ENCODE assay signal across 1 cellular context in genomic region chr20:18137412-18138265, GRCh38.
A peak's percentile ranks its signal among the peaks of the same experiment; 100 is the strongest.
TF ChIP-seq lines count a peak whose summit lies in the region.

TSS of gene KAT14 (plus strand) at chr20:18137863. CDS start at chr20:18142661, 4,798 bp downstream.
TSS of gene PET117 (plus strand) at chr20:18137863. CDS start at chr20:18137956, 93 bp downstream.

TF ChIP-seq in HepG2, 621 proteins besides CTCF, POLR2A, EP300 and RAD21 (continued from another document and continues in another):
- TF ChIP-seq ZNF646 (CRISPR knock-in tag; IDR thresholded peaks at IDR 0.05) (0 out of 2 replicates have a peak, but pooled peaks have one; percentile 53), UBTF (CRISPR knock-in tag; IDR thresholded peaks at IDR 0.05) (peak; percentile 98), ZNF577 (CRISPR knock-in tag; IDR thresholded peaks at IDR 0.05; ENCODE audit: borderline replicate concordance, low read depth) (0 out of 2 replicates have a peak, but pooled peaks have one; percentile 91), IRF1 (CRISPR knock-in tag; IDR thresholded peaks at IDR 0.05; ENCODE audit: low read depth) (peak; percentile 79; the same call in 1 of the 2 replicates), HOXA3 (CRISPR knock-in tag; IDR thresholded peaks at IDR 0.05) (peak; percentile 98), ZHX1 (CRISPR knock-in tag; IDR thresholded peaks at IDR 0.05; ENCODE audit: low read depth) (peak; percentile 86; the same call in 1 of the 2 replicates), ZNF75D (CRISPR knock-in tag; IDR thresholded peaks at IDR 0.05; ENCODE audit: borderline replicate concordance) (peak; percentile 95; the same call in 1 of the 2 replicates), NR1H2 (CRISPR knock-in tag; IDR thresholded peaks at IDR 0.05; ENCODE audit: borderline replicate concordance, low read depth) (peak; percentile 81; the same call in 1 of the 2 replicates), MIXL1 (CRISPR knock-in tag; IDR thresholded peaks at IDR 0.05) (peak; percentile 62; the same call in 1 of the 2 replicates), ZFX (CRISPR knock-in tag; IDR thresholded peaks at IDR 0.05; ENCODE audit: low read depth) (peak; percentile 99), ZNF160 (CRISPR knock-in tag; IDR thresholded peaks at IDR 0.05) (peak; percentile 98), SIN3B (IDR thresholded peaks at IDR 0.05; ENCODE audit: low read length) (peak; percentile 51; the same call in 1 of the 2 replicates), REXO4 (CRISPR knock-in tag; IDR thresholded peaks at IDR 0.05; ENCODE audit: borderline replicate concordance) (peak; percentile 70), ZNF253 (CRISPR knock-in tag; IDR thresholded peaks at IDR 0.05; ENCODE audit: borderline replicate concordance) (0 out of 2 replicates have a peak, but pooled peaks have one; percentile 23), ZBTB44 (CRISPR knock-in tag; IDR thresholded peaks at IDR 0.05) (peak; percentile 95; the same call in 1 of the 2 replicates), SAP130 (CRISPR knock-in tag; IDR thresholded peaks at IDR 0.05; ENCODE audit: low read depth) (peak; percentile 97), SCMH1 (CRISPR knock-in tag; IDR thresholded peaks at IDR 0.05; ENCODE audit: borderline replicate concordance) (no peak), TAF15 (IDR thresholded peaks at IDR 0.05; ENCODE audit: low read depth, low read length, poor library complexity, severe bottlenecking) (peak; percentile 53), STAT6 (CRISPR knock-in tag; IDR thresholded peaks at IDR 0.05; ENCODE audit: borderline replicate concordance) (peak; percentile 61; the same call in 1 of the 2 replicates), REL (CRISPR knock-in tag; conservative IDR thresholded peaks at IDR 0.05) (peak; percentile 87; the same call in 1 of the 2 replicates), ZFP36L1 (CRISPR knock-in tag; IDR thresholded peaks at IDR 0.05) (no peak; the same call in 1 of the 2 replicates), ZC3H4 (CRISPR knock-in tag; IDR thresholded peaks at IDR 0.05; ENCODE audit: borderline replicate concordance) (peak; percentile 36; the same call in 1 of the 2 replicates), DNMT3B (CRISPR knock-in tag; conservative IDR thresholded peaks at IDR 0.05) (no peak; the same call in 1 of the 2 replicates), ZKSCAN5 (CRISPR knock-in tag; IDR thresholded peaks at IDR 0.05) (no peak), ZMYM2 (CRISPR knock-in tag; IDR thresholded peaks at IDR 0.05) (0 out of 2 replicates have a peak, but pooled peaks have one; percentile 46), ZNF557 (CRISPR knock-in tag; IDR thresholded peaks at IDR 0.05) (peak; percentile 99), ZKSCAN1 (IDR thresholded peaks at IDR 0.05; ENCODE audit: low read length) (peak; percentile 6; the same call in 1 of the 2 replicates), TOPORS (CRISPR knock-in tag; IDR thresholded peaks at IDR 0.05) (peak; percentile 95), ZFP41 (CRISPR knock-in tag; IDR thresholded peaks at IDR 0.05; ENCODE audit: borderline replicate concordance) (peak; percentile 99), ZNF724P (CRISPR knock-in tag; IDR thresholded peaks at IDR 0.05; ENCODE audit: borderline replicate concordance) (peak; percentile 96), MTA3 (CRISPR knock-in tag; IDR thresholded peaks at IDR 0.05) (no peak; the same call in 1 of the 2 replicates), ZNF7 (CRISPR knock-in tag; IDR thresholded peaks at IDR 0.05) (0 out of 2 replicates have a peak, but pooled peaks have one; percentile 7), EZH2 (conservative IDR thresholded peaks at IDR 0.05; ENCODE audit: low read depth, low read length) (no peak), PRDM4 (CRISPR knock-in tag; IDR thresholded peaks at IDR 0.05; ENCODE audit: borderline replicate concordance) (no peak; the same call in 1 of the 2 replicates)
